In the genomic region with DNA sequence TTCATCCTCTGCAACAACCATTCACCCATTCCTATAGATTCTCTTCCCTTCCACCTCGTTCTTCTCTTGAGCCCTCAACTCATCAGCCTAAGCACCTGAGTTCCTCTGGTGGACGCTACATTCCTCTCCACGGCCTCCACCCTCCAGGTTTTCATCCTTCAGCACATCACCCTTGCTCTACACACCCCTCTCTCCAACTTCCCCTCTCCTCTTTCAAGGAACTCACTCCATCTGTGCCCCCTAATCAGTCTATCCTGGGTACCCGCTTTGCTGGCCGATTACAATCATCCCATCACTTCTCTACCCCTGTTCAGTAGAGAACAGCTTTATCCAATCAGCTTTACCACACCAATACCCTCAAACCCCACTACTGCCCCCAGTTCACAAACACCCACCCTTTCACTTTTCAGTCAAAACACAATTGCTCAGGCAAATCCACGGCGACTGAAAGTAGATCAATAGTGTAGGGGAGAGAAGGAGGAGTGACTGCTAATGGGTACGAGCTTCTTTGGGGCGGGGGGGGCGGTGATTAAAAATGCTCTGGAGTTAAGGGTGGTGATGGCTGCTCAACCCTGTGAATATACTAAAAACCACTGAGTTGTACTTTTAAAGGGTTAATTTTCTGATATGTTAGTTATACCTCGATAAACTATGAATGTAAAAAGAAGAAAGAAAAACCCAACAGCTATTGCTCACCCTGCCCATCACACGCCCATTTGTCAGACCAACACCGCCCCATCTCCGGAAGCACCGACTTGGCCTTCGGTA, we compare ENCODE assay signal across 8 cellular contexts. TPM values are rescaled to one million over a fixed set of nuclear protein-coding genes. Genes with fewer than 3 reads are reported as not detected.
DNase-seq lines count a peak whose midpoint lies in the region; ATAC-seq and TF ChIP-seq lines count a peak whose summit lies in the region.

No MANE protein-coding gene starts in this region.

- in situ Hi-C loops in ACHN (cut with HindIII; ENCODE audit: low pct_ligation_motif_present, low pct_unique_long_range_greater_than_20kb, low sequenced_read_pairs) = no loop called here
- in situ Hi-C loops in KBM-7 (cut with MboI; ENCODE audit: low pct_unique_long_range_greater_than_20kb, low sequenced_read_pairs) = no loop called here

- DNase-seq in ACHN (peak; percentile 16), KBM-7 (peak; percentile 22), heart left ventricle (no peak), retinal pigment epithelial cell (ENCODE audit: low read depth) (no peak), posterior vena cava (ENCODE audit: low spot score) (no peak), HuH-7 (ENCODE audit: low spot score) (no peak)
- no peak for DNase-seq in activated T-helper 2 cell treated with anti-CD3 and anti-CD28 coated beads, Interferon-gamma antibody, Interleukin-2, Interleukin-4, amounts not matched to agents 10 μg/mL and 5 μg/mL and 100 μg/mL, durations not matched to agents 14 hours and 24 hours and 36 hours (ENCODE audit: low spot score)

- H3K4me1 ChIP-seq in heart left ventricle = peaks cover 0 to 34% (median 15%) of the 10 kb centered on the region in 12 donors

- H3K4me3 ChIP-seq in heart left ventricle = peak overlapping the region; percentile 76 to 99 (median 88)
- H3K4me3 ChIP-seq in retinal pigment epithelial cell (ENCODE audit: low read length) = peak overlapping the region; percentile 82

- H3K27me3 ChIP-seq in heart left ventricle = no peaks in the 10 kb centered on the region

- peak overlapping the region in 11 of 12 donors; percentile 73 to 95 (median 88) for H3K27ac ChIP-seq in heart left ventricle

- peaks cover 13% of the 10 kb centered on the region for H3K36me3 Mint-ChIP-seq in activated T-helper 2 cell treated with anti-CD3 and anti-CD28 coated beads, Interferon-gamma antibody, Interleukin-2, Interleukin-4, amounts not matched to agents 10 μg/mL and 5 μg/mL and 100 μg/mL, durations not matched to agents 14 hours and 24 hours and 36 hours (ENCODE audit: low read depth)

- peak overlapping the region; percentile 84 for H3K4me3 Mint-ChIP-seq in activated T-helper 2 cell treated with anti-CD3 and anti-CD28 coated beads, Interferon-gamma antibody, Interleukin-2, Interleukin-4, amounts not matched to agents 10 μg/mL and 5 μg/mL and 100 μg/mL, durations not matched to agents 14 hours and 24 hours and 36 hours (ENCODE audit: low read depth)

- no peak for TF ChIP-seq CTCF in heart left ventricle (IDR thresholded peaks at IDR 0.05)
- no peak for TF ChIP-seq CTCF in retinal pigment epithelial cell (conservative IDR thresholded peaks at IDR 0.05; ENCODE audit: low read depth, low read length)

- no peaks in the 10 kb centered on the region for H3K9me3 Mint-ChIP-seq in activated T-helper 2 cell treated with anti-CD3 and anti-CD28 coated beads, Interferon-gamma antibody, Interleukin-2, Interleukin-4, amounts not matched to agents 10 μg/mL and 5 μg/mL and 100 μg/mL, durations not matched to agents 14 hours and 24 hours and 36 hours

- no peaks in the 10 kb centered on the region for H3K36me3 ChIP-seq in heart left ventricle

- peaks cover 3% of the 10 kb centered on the region for H3K27me3 Mint-ChIP-seq in activated T-helper 2 cell treated with anti-CD3 and anti-CD28 coated beads, Interferon-gamma antibody, Interleukin-2, Interleukin-4, amounts not matched to agents 10 μg/mL and 5 μg/mL and 100 μg/mL, durations not matched to agents 14 hours and 24 hours and 36 hours (ENCODE audit: low read depth)

- peaks cover 19% of the 10 kb centered on the region for H3K4me1 Mint-ChIP-seq in activated T-helper 2 cell treated with anti-CD3 and anti-CD28 coated beads, Interferon-gamma antibody, Interleukin-2, Interleukin-4, amounts not matched to agents 10 μg/mL and 5 μg/mL and 100 μg/mL, durations not matched to agents 14 hours and 24 hours and 36 hours (ENCODE audit: low read depth)

- no peak for TF ChIP-seq POLR2A in heart left ventricle (IDR thresholded peaks at IDR 0.05)

- intact Hi-C loops in activated T-helper 2 cell treated with anti-CD3 and anti-CD28 coated beads, Interferon-gamma antibody, Interleukin-2, Interleukin-4, amounts not matched to agents 10 μg/mL and 5 μg/mL and 100 μg/mL, durations not matched to agents 14 hours and 24 hours and 36 hours (cut with micrococcal nuclease) = loop anchor here (1.0 kb wide), 2 partner anchors 27 to 33 kb away; a partner anchor contains a TSS
- intact Hi-C loops in heart left ventricle (cut with DNase I) (loop anchor here in 1 of 10 donors (10.0 kb wide), 1 partner anchor 785 kb away; no protein-coding TSS in a partner anchor), posterior vena cava (cut with DNase I) (no loop called here)

- H3K9me3 ChIP-seq in heart left ventricle = no peaks in the 10 kb centered on the region

- peak; percentile 9 for ATAC-seq in GM18870 (IDR thresholded peaks at IDR 0.05; ENCODE audit: unreplicated experiment)
- no peak for ATAC-seq in heart left ventricle

- 22 to 30% (median 28%) methylated on average over 16 of the region's 16 CpGs for WGBS in heart left ventricle, 4 donors

- peak overlapping the region; percentile 48 for H3K27ac Mint-ChIP-seq in activated T-helper 2 cell treated with anti-CD3 and anti-CD28 coated beads, Interferon-gamma antibody, Interleukin-2, Interleukin-4, amounts not matched to agents 10 μg/mL and 5 μg/mL and 100 μg/mL, durations not matched to agents 14 hours and 24 hours and 36 hours

RNA-seq across cellular contexts. Expression of a gene that starts 0.9 kb away (rescaled TPM):
- total RNA-seq in activated T-helper 2 cell treated with anti-CD3 and anti-CD28 coated beads, Interferon-gamma antibody, Interleukin-2, Interleukin-4, amounts not matched to agents 10 μg/mL and 5 μg/mL and 100 μg/mL, durations not matched to agents 14 hours and 24 hours and 36 hours = 62.7 and 63.3 TPM in 2 replicates
- total RNA-seq in heart left ventricle (10 to 100 TPM; 26.2 to 65.2 (median 52.7) TPM), posterior vena cava (10 to 100 TPM; 65.5 to 89.5 TPM)
- polyA plus RNA-seq in heart left ventricle = 10 to 100 TPM; 12.1 to 33.4 TPM

RNA-seq across cellular contexts. Expression of a gene that starts 27.4 kb away (rescaled TPM):
- total RNA-seq in activated T-helper 2 cell treated with anti-CD3 and anti-CD28 coated beads, Interferon-gamma antibody, Interleukin-2, Interleukin-4, amounts not matched to agents 10 μg/mL and 5 μg/mL and 100 μg/mL, durations not matched to agents 14 hours and 24 hours and 36 hours = 21.7 and 22.6 TPM in 2 replicates
- 10 to 100 TPM; 17.6 to 61.1 (median 36.8) TPM for total RNA-seq in heart left ventricle
- 10 to 100 TPM; 66.7 to 68.8 TPM for polyA plus RNA-seq in heart left ventricle
- 10 to 100 TPM; 58.8 to 60.7 TPM for total RNA-seq in posterior vena cava

RNA-seq across cellular contexts. Expression of a gene that starts 32.7 kb away (rescaled TPM):
- total RNA-seq in activated T-helper 2 cell treated with anti-CD3 and anti-CD28 coated beads, Interferon-gamma antibody, Interleukin-2, Interleukin-4, amounts not matched to agents 10 μg/mL and 5 μg/mL and 100 μg/mL, durations not matched to agents 14 hours and 24 hours and 36 hours = 1,996 and 2,012 TPM in 2 replicates
- 1,000 to 10,000 TPM in 1 of 9 donors, 100 to 1,000 TPM in 8; 418 to 1,162 (median 756) TPM for total RNA-seq in heart left ventricle
- polyA plus RNA-seq in heart left ventricle = 1,000 to 10,000 TPM; 1,191 to 1,981 TPM
- 1,000 to 10,000 TPM; 1,368 to 1,452 TPM for total RNA-seq in posterior vena cava

Comparison
In these comparisons a context has a peak if more than half of its experiments do, and no peak if none do; other contexts are left out.
1. DNase-seq: peak in ACHN (single experiment) and KBM-7 (single experiment); none in activated T-helper 2 cell treated with anti-CD3 and anti-CD28 coated beads, Interferon-gamma antibody, Interleukin-2, Interleukin-4, amounts not matched to agents 10 μg/mL and 5 μg/mL and 100 μg/mL, durations not matched to agents 14 hours and 24 hours and 36 hours (single experiment), heart left ventricle (0 of 5), retinal pigment epithelial cell (single experiment), posterior vena cava (single experiment) and HuH-7 (single experiment).